ENCODE assay signal across 11 cellular contexts in the genomic region with DNA sequence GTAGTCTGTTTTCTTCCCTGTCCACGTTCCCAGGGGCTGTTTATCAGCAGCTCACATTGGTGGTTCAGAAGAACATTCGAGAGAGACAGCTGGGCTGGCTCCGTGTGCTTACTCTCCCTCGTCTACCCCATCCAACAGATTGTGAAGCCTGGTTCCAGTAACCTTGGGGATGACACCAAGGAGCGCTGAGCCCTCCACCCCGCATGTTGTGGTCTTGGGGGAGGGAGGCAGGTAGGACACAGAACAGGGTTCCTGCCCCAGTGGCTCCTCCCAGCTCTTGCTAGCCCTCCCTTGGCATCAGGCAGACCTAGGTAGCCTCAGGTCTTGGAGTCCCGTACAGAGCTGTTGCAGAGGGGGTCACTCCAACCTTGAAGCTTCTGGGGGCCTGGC. TPM values are rescaled to one million over a fixed set of nuclear protein-coding genes. Genes with fewer than 3 reads are reported as not detected.
DNase-seq lines count a peak whose midpoint lies in the region; ATAC-seq lines count a peak whose summit lies in the region.
"Had no signal": no experiment of that assay in that cellular context is flagged by ENCODE, and none has a peak within 500 bp of the region (broad histone marks: within the 10 kb centered on the region; RNA-seq: fewer than 3 reads in every experiment).

No MANE protein-coding gene starts in this region.

- H3K27ac ChIP-seq in layer of hippocampus (ENCODE audit: low read depth, low read length): peak overlapping the region; percentile 72
- peak overlapping the region; percentile 98 for H3K27ac ChIP-seq in thymus (ENCODE audit: low read depth)
- no peak overlapping the region for H3K27ac ChIP-seq in aorta (ENCODE audit: low read depth in 1 of 2, low read length in 2 of 2)

- H3K27ac Mint-ChIP-seq in activated naive CD4-positive, alpha-beta T cell treated with anti-CD3 and anti-CD28 coated beads for 36 hours: peak overlapping the region; percentile 99
- peak overlapping the region; percentile 99 for H3K27ac Mint-ChIP-seq in activated CD4-positive, alpha-beta memory T cell treated with anti-CD3 and anti-CD28 coated beads, Interleukin-2, amount 10 ng/mL, durations not matched to agents 7 days and 5 days
- H3K27ac Mint-ChIP-seq: nephron had no signal

- peaks cover 29% of the 10 kb centered on the region for H3K36me3 Mint-ChIP-seq in activated naive CD4-positive, alpha-beta T cell treated with anti-CD3 and anti-CD28 coated beads for 36 hours (ENCODE audit: low read depth)
- H3K36me3 Mint-ChIP-seq in activated CD4-positive, alpha-beta memory T cell treated with anti-CD3 and anti-CD28 coated beads, Interleukin-2, amount 10 ng/mL, durations not matched to agents 7 days and 5 days (ENCODE audit: low read depth): peaks cover 63% of the 10 kb centered on the region

- H3K9me3 Mint-ChIP-seq in activated naive CD4-positive, alpha-beta T cell treated with anti-CD3 and anti-CD28 coated beads for 36 hours: peaks cover 7% of the 10 kb centered on the region
- H3K9me3 Mint-ChIP-seq in activated CD4-positive, alpha-beta memory T cell treated with anti-CD3 and anti-CD28 coated beads, Interleukin-2, amount 10 ng/mL, durations not matched to agents 7 days and 5 days: peaks cover 3% of the 10 kb centered on the region
- H3K9me3 Mint-ChIP-seq: nephron had no signal

- H3K27me3 ChIP-seq in layer of hippocampus (ENCODE audit: control insufficient read depth, insufficient read depth, low read length) (no peaks in the 10 kb centered on the region), thymus (ENCODE audit: control insufficient read depth, insufficient read depth) (no peaks in the 10 kb centered on the region), aorta (ENCODE audit: control insufficient read depth in 1 of 2, insufficient read depth in 2 of 2, low read length in 1 of 2) (no peaks in the 10 kb centered on the region)

- peaks cover 98% of the 10 kb centered on the region for H3K4me1 Mint-ChIP-seq in activated naive CD4-positive, alpha-beta T cell treated with anti-CD3 and anti-CD28 coated beads for 36 hours (ENCODE audit: low read depth)
- peaks cover 100% of the 10 kb centered on the region for H3K4me1 Mint-ChIP-seq in activated CD4-positive, alpha-beta memory T cell treated with anti-CD3 and anti-CD28 coated beads, Interleukin-2, amount 10 ng/mL, durations not matched to agents 7 days and 5 days

- peaks cover 88% of the 10 kb centered on the region for H3K4me1 ChIP-seq in thymus (ENCODE audit: control insufficient read depth, insufficient read depth, low read length)
- no peaks in the 10 kb centered on the region for H3K4me1 ChIP-seq in aorta (ENCODE audit: control insufficient read depth in 1 of 2, insufficient read depth in 2 of 2, low read length in 2 of 2)

- CTCF ChIA-PET in activated naive CD4-positive, alpha-beta T cell treated with anti-CD3 and anti-CD28 coated beads for 36 hours (lab: Charles Lee): interaction anchor here (0.5 to 11.3 kb wide), 3 partner anchors 12 to 161 kb away, joined by 3 to 165 read pairs (median 3); no protein-coding TSS in a partner anchor
- CTCF ChIA-PET in activated CD4-positive, alpha-beta memory T cell treated with anti-CD3 and anti-CD28 coated beads, Interleukin-2, amount 10 ng/mL, durations not matched to agents 7 days and 5 days (lab: Charles Lee): interaction anchor here (1.0 to 15.6 kb wide), 6 partner anchors 13 to 129 kb away, joined by 3 to 162 read pairs (median 4); no protein-coding TSS in a partner anchor

- no peak for ATAC-seq in aorta (ENCODE audit: low FRiP score)
- ATAC-seq: HCT116 had no signal

- 40% methylated on average over 7 of the region's 7 CpGs for WGBS in thymus
- WGBS in aorta, 2 donors: 77 to 78% methylated on average over 7 of the region's 7 CpGs

- H3K4me3 ChIP-seq in thymus (ENCODE audit: low read length) (peak overlapping the region; percentile 44), aorta (ENCODE audit: low read length in 2 of 2) (no peak overlapping the region)

- no peak for DNase-seq in activated naive CD4-positive, alpha-beta T cell treated with anti-CD3 and anti-CD28 coated beads for 36 hours
- DNase-seq in activated naive CD4-positive, alpha-beta T cell treated with Interleukin-2 at 50 U/mL for 16 hours: no peak
- DNase-seq in activated CD4-positive, alpha-beta memory T cell treated with anti-CD3 and anti-CD28 coated beads, Interleukin-2, amount 10 ng/mL, durations not matched to agents 7 days and 5 days: no peak
- no peak for DNase-seq in H4 (ENCODE audit: low spot score)
- DNase-seq in aorta: no peak
- DNase-seq in NCI-H146 treated with DMSO at 0.1 percent for 48 hours (lab: John Stamatoyannopoulos, UW; ENCODE audit: unreplicated experiment): no peak
- DNase-seq: activated gamma-delta T cell had no signal

- peak overlapping the region; percentile 83 for H3K4me3 Mint-ChIP-seq in activated naive CD4-positive, alpha-beta T cell treated with anti-CD3 and anti-CD28 coated beads for 36 hours
- H3K4me3 Mint-ChIP-seq in activated CD4-positive, alpha-beta memory T cell treated with anti-CD3 and anti-CD28 coated beads, Interleukin-2, amount 10 ng/mL, durations not matched to agents 7 days and 5 days: peak overlapping the region; percentile 69
- H3K4me3 Mint-ChIP-seq: nephron had no signal

- no peaks in the 10 kb centered on the region for H3K27me3 Mint-ChIP-seq in activated naive CD4-positive, alpha-beta T cell treated with anti-CD3 and anti-CD28 coated beads for 36 hours (ENCODE audit: low read depth)
- H3K27me3 Mint-ChIP-seq in activated CD4-positive, alpha-beta memory T cell treated with anti-CD3 and anti-CD28 coated beads, Interleukin-2, amount 10 ng/mL, durations not matched to agents 7 days and 5 days: no peaks in the 10 kb centered on the region

- H3K36me3 ChIP-seq in thymus (ENCODE audit: control insufficient read depth, insufficient read depth) (peaks cover 27% of the 10 kb centered on the region), aorta (ENCODE audit: control insufficient read depth in 1 of 2, insufficient read depth in 2 of 2, low read length in 1 of 2) (no peaks in the 10 kb centered on the region)

- POLR2A ChIA-PET in activated CD4-positive, alpha-beta memory T cell treated with anti-CD3 and anti-CD28 coated beads, Interleukin-2, amount 10 ng/mL, durations not matched to agents 7 days and 5 days (lab: Charles Lee): interaction anchor here (1.3 to 20.0 kb wide), 7 partner anchors 12 to 144 kb away, joined by 5 to 374 read pairs (median 13); a partner anchor contains a TSS

- H3K9me3 ChIP-seq in thymus (ENCODE audit: control insufficient read depth): no peaks in the 10 kb centered on the region
- H3K9me3 ChIP-seq in aorta (ENCODE audit: control insufficient read depth, low read length): no peaks in the 10 kb centered on the region

- intact Hi-C loops in activated naive CD4-positive, alpha-beta T cell treated with anti-CD3 and anti-CD28 coated beads for 36 hours (cut with micrococcal nuclease): no loop called here
- intact Hi-C loops in aorta (cut with DNase I): no loop called here

RNA-seq across cellular contexts. Expression of a gene that starts 33.1 kb away (rescaled TPM):
- total RNA-seq in activated naive CD4-positive, alpha-beta T cell treated with anti-CD3 and anti-CD28 coated beads for 36 hours: 100 to 1,000 TPM; 115 to 121 TPM
- total RNA-seq in activated CD4-positive, alpha-beta memory T cell treated with anti-CD3 and anti-CD28 coated beads, Interleukin-2, amount 10 ng/mL, durations not matched to agents 7 days and 5 days: 100 to 1,000 TPM; 199 TPM
- polyA plus RNA-seq in thymus: 107 TPM
- 12.0 and 20.8 TPM in 2 replicates for total RNA-seq in H4 (2014; rRNA removed; shearing (Covaris generic))
- 10 to 100 TPM; 31.3 to 58.7 TPM for total RNA-seq in aorta
- polyA plus RNA-seq in aorta: 10 to 100 TPM; 27.2 to 35.9 TPM

Comparison
In these comparisons a context has a peak if more than half of its experiments do, and no peak if none do; other contexts are left out.
1. H3K27ac ChIP-seq: peak in layer of hippocampus (single experiment) and thymus (single experiment); none in aorta (0 of 2).